ENCODE assay signal across 10 cellular contexts in the genomic region with DNA sequence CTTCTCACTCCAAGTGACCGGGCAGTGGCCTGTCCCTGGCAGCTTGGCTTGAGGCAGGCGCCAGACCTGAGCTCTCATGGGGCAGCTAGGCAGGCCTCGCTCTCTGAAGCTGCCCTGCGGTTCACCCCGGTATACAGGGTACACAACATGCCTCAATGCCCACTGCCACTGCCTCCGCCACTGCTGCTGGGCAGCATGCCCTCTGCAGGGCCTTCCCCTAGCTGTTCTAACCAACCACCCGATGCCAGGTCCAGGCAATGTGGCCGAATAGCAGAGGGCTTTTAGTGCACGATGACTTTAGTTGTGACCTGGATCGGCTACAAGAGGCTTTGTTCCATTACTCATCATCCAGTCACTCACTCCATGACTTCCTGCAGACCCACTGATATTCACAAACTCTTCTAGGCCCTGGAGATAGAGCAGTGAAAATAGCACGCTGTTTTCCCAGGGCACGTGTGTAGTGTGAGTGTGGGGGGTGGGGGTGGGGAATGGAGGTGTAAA. TPM values are rescaled to one million over a fixed set of nuclear protein-coding genes. Genes with fewer than 3 reads are reported as not detected.
A peak's percentile ranks its signal among the peaks of the same experiment; 100 is the strongest.
DNase-seq lines count a peak whose midpoint lies in the region; ATAC-seq, FAIRE-seq and TF ChIP-seq lines count a peak whose summit lies in the region.
"Had no signal": no experiment of that assay in that cellular context is flagged by ENCODE, and none has a peak within 500 bp of the region (broad histone marks: within the 10 kb centered on the region; RNA-seq: fewer than 3 reads in every experiment).

No MANE protein-coding gene starts in this region.

- H3F3A ChIP-seq in PC-3 (ENCODE audit: low read length, unreplicated experiment): peaks cover 11% of the 10 kb centered on the region

- peak; percentile 61 for ATAC-seq in PC-3
- no peak for ATAC-seq in activated naive CD8-positive, alpha-beta T cell treated with anti-CD3 and anti-CD28 coated beads, Interleukin-2, amount 50 U/mL, for 24 hours
- no peak for ATAC-seq in GM19324 (IDR thresholded peaks at IDR 0.05; ENCODE audit: low FRiP score, unreplicated experiment)
- no peak for ATAC-seq in GM19452 (IDR thresholded peaks at IDR 0.05; ENCODE audit: unreplicated experiment)

- H3K9me3 ChIP-seq in PC-3 (ENCODE audit: low read length): no peaks in the 10 kb centered on the region
- H3K9me3 ChIP-seq in endothelial cell of umbilical vein (replicated peaks; ENCODE audit: control insufficient read depth, insufficient read depth, low read length): no peaks in the 10 kb centered on the region

- no peak overlapping the region for H3K4me3 Mint-ChIP-seq in activated naive CD8-positive, alpha-beta T cell treated with anti-CD3 and anti-CD28 coated beads, Interleukin-2, amount 50 U/mL, for 24 hours
- H3K4me3 Mint-ChIP-seq: CD4-positive, CD25-positive, alpha-beta regulatory T cell had no signal

- H3K4me2 ChIP-seq in PC-3 (ENCODE audit: low read length) (peak overlapping the region; percentile 75), endothelial cell of umbilical vein (ENCODE audit: insufficient read depth, low read length) (peak overlapping the region; percentile 9)

- H3K9me1 ChIP-seq in endothelial cell of umbilical vein (replicated peaks; ENCODE audit: control insufficient read depth, extremely low read depth, insufficient read depth, low read length): no peaks in the 10 kb centered on the region

- no peak for TF ChIP-seq POLR2A in endothelial cell of umbilical vein (IDR thresholded peaks at IDR 0.05; ENCODE audit: low read depth, low read length)

- peak; percentile 95 for FAIRE-seq in endothelial cell of umbilical vein (lab: Jason Lieb, UNC)
- FAIRE-seq: TTC549 had no signal

- peaks cover 20% of the 10 kb centered on the region for H3K4me1 Mint-ChIP-seq in activated naive CD8-positive, alpha-beta T cell treated with anti-CD3 and anti-CD28 coated beads, Interleukin-2, amount 50 U/mL, for 24 hours

- H3K27me3 Mint-ChIP-seq in activated naive CD8-positive, alpha-beta T cell treated with anti-CD3 and anti-CD28 coated beads, Interleukin-2, amount 50 U/mL, for 24 hours: peaks cover 2% of the 10 kb centered on the region

- BruUV-seq in PC-3 (replicated peaks; lab: Mats Ljungman, UMichigan) (no TSS peak), endothelial cell of umbilical vein (replicated peaks; lab: Mats Ljungman, UMichigan) (no TSS peak)

- H3K36me3 Mint-ChIP-seq in activated naive CD8-positive, alpha-beta T cell treated with anti-CD3 and anti-CD28 coated beads, Interleukin-2, amount 50 U/mL, for 24 hours (ENCODE audit: low read depth): no peaks in the 10 kb centered on the region
- H3K36me3 Mint-ChIP-seq: CD4-positive, CD25-positive, alpha-beta regulatory T cell had no signal

- H3K9ac ChIP-seq in PC-3 (ENCODE audit: low read length) (peak overlapping the region; percentile 87), endothelial cell of umbilical vein (replicated peaks; ENCODE audit: extremely low read depth, insufficient read depth, low read length) (peak overlapping the region; percentile 30)

- peak overlapping the region; percentile 95 for H3K27ac ChIP-seq in PC-3 (ENCODE audit: low read length)
- peak overlapping the region; percentile 79 for H3K27ac ChIP-seq in endothelial cell of umbilical vein (ENCODE audit: insufficient read depth, low read depth, low read length)

- in situ Hi-C loops in ACHN (cut with HindIII; ENCODE audit: low pct_ligation_motif_present, low pct_unique_long_range_greater_than_20kb, low sequenced_read_pairs): no loop called here

- H3K36me3 ChIP-seq in PC-3 (ENCODE audit: low read depth, low read length) (no peaks in the 10 kb centered on the region), endothelial cell of umbilical vein (ENCODE audit: control insufficient read depth in 2 of 2, extremely low read depth in 1 of 2, insufficient read depth in 2 of 2, low read length in 2 of 2) (no peaks in the 10 kb centered on the region)

- H3K79me2 ChIP-seq in PC-3 (ENCODE audit: low read length) (peaks cover 90% of the 10 kb centered on the region), endothelial cell of umbilical vein (ENCODE audit: control insufficient read depth, insufficient read depth, low read length) (peaks cover 57% of the 10 kb centered on the region)

- DNase-seq in ACHN (peak; percentile 95), PC-3 (peak; percentile 95), endothelial cell of umbilical vein (ENCODE audit: low read depth, low spot score) (peak; percentile 74), midbrain (lab: John Stamatoyannopoulos, UW) (peak; percentile 46), SIG-M5 treated with dmso at 0.1 percent for 504 hours (lab: John Stamatoyannopoulos, UW; ENCODE audit: unreplicated experiment) (no peak)
- no peak for DNase-seq in activated naive CD8-positive, alpha-beta T cell treated with anti-CD3 and anti-CD28 coated beads, Interleukin-2, amount 50 U/mL, for 24 hours
- DNase-seq: CD4-positive, CD25-positive, alpha-beta regulatory T cell had no signal

- H3K27me3 ChIP-seq in PC-3 (ENCODE audit: low read length): no peaks in the 10 kb centered on the region
- H3K27me3 ChIP-seq in endothelial cell of umbilical vein (ENCODE audit: control insufficient read depth in 2 of 2, insufficient read depth in 2 of 2, low read length in 2 of 2): no peaks in the 10 kb centered on the region

- TF ChIP-seq CTCF in PC-3 (conservative IDR thresholded peaks at IDR 0.05; ENCODE audit: low read depth, low read length): no peak
- no peak for TF ChIP-seq CTCF in endothelial cell of umbilical vein (IDR thresholded peaks at IDR 0.05; ENCODE audit: extremely low read depth in 1 of 2, insufficient read depth in 1 of 2, low read depth in 1 of 2, low read length in 2 of 2)

- H3K4me3 ChIP-seq in PC-3 (ENCODE audit: low read length) (peak overlapping the region; percentile 42), endothelial cell of umbilical vein (replicated peaks in 1 of 3; ENCODE audit: insufficient read depth in 1 of 3, low read depth in 1 of 3, low read length in 3 of 3) (no peak overlapping the region)

- H3K4me1 ChIP-seq in PC-3 (ENCODE audit: insufficient read depth, low read length) (peaks cover 77% of the 10 kb centered on the region), endothelial cell of umbilical vein (ENCODE audit: control insufficient read depth, extremely low read depth, insufficient read depth, low read length) (peaks cover 25% of the 10 kb centered on the region)

- H4K20me1 ChIP-seq in PC-3 (ENCODE audit: low read length): peaks cover 3% of the 10 kb centered on the region; the same call in 1 of the 2 replicates
- H4K20me1 ChIP-seq in endothelial cell of umbilical vein (replicated peaks; ENCODE audit: control insufficient read depth, extremely low read depth, insufficient read depth, low read length): no peaks in the 10 kb centered on the region

- no peaks in the 10 kb centered on the region for H3K9me3 Mint-ChIP-seq in activated naive CD8-positive, alpha-beta T cell treated with anti-CD3 and anti-CD28 coated beads, Interleukin-2, amount 50 U/mL, for 24 hours
- H3K9me3 Mint-ChIP-seq: CD4-positive, CD25-positive, alpha-beta regulatory T cell had no signal

- dilution Hi-C loops in endothelial cell of umbilical vein (cut with MboI; ENCODE audit: extremely low pct_ligation_motif_present, low sequenced_read_pairs): no loop called here

- POLR2A ChIA-PET in PC-3 (lab: Charles Lee; ENCODE audit: unreplicated experiment) (interaction anchor here (1.9 kb wide), 1 partner anchor 19 kb away, joined by 15 read pairs; no protein-coding TSS in a partner anchor), endothelial cell of umbilical vein (lab: Charles Lee) (no interaction called here)

- intact Hi-C loops in PC-3 (cut with micrococcal nuclease) (loop anchor here (1.0 kb wide), 2 partner anchors 20 to 37 kb away; partner anchors contain the start of gene CDC42EP4), endothelial cell of umbilical vein (cut with micrococcal nuclease) (loop anchor here (1.0 to 5.0 kb wide), 3 partner anchors 13 to 60 kb away; a partner anchor contains a TSS)

- CTCF ChIA-PET in PC-3 (lab: Charles Lee) (interaction anchor here (1.1 to 1.9 kb wide), 4 partner anchors 19 to 79 kb away, joined by 4 to 13 read pairs (median 5); no protein-coding TSS in a partner anchor), endothelial cell of umbilical vein (lab: Charles Lee) (interaction anchor here (1.2 to 3.3 kb wide), 7 partner anchors 11 to 565 kb away, joined by 3 to 17 read pairs (median 5); partner anchors contain the start of gene CDC42EP4)

- no peaks in the 10 kb centered on the region for H3K9me2 ChIP-seq in PC-3 (replicated peaks; ENCODE audit: low read length)

- H3K27ac Mint-ChIP-seq in activated naive CD8-positive, alpha-beta T cell treated with anti-CD3 and anti-CD28 coated beads, Interleukin-2, amount 50 U/mL, for 24 hours: no peak overlapping the region

- H2AFZ ChIP-seq in PC-3 (ENCODE audit: low read length): no peak overlapping the region
- no peak overlapping the region for H2AFZ ChIP-seq in endothelial cell of umbilical vein (ENCODE audit: low read depth, low read length)

TF ChIP-seq in endothelial cell of umbilical vein, 7 proteins besides CTCF, POLR2A, EP300 and RAD21 (continues in another document):
- TF ChIP-seq EZH2 (IDR thresholded peaks at IDR 0.05; ENCODE audit: borderline replicate concordance, low read depth, low read length, severe bottlenecking) (no peak), POLR2AphosphoS5 (IDR thresholded peaks at IDR 0.05; ENCODE audit: insufficient read depth, low read depth, low read length) (peak; percentile 36), GATA2 (IDR thresholded peaks at IDR 0.05; ENCODE audit: insufficient read depth, insufficient read length, low read depth, low read length) (no peak)

RNA-seq across cellular contexts. Expression of gene CDC42EP4, which starts 19.7 kb away (rescaled TPM):
- total RNA-seq in PC-3 (2014; rRNA removed): 83.1 and 109 TPM in 2 replicates
- total RNA-seq in endothelial cell of umbilical vein: 18.8 and 19.6 TPM in 2 replicates
- 11.4 and 13.7 TPM in 2 replicates for polyA plus RNA-seq in endothelial cell of umbilical vein
- 8.4 and 10.7 TPM in 2 replicates for polyA plus RNA-seq in endothelial cell of umbilical vein (2011; cell fraction: cytosol; rRNA removed)
- 5.4 and 6.5 TPM in 2 replicates for polyA plus RNA-seq in endothelial cell of umbilical vein (2011; cell fraction: nucleus; rRNA removed)
- 13.3 and 15.1 TPM in 2 replicates for polyA plus RNA-seq in endothelial cell of umbilical vein (2012)
- 10.6 and 11.7 TPM in 2 replicates for polyA minus RNA-seq in endothelial cell of umbilical vein
- polyA minus RNA-seq in endothelial cell of umbilical vein (2011; cell fraction: cytosol; rRNA and poly(A)+ RNA removed): 49.1 TPM
- polyA minus RNA-seq in endothelial cell of umbilical vein (2011; cell fraction: nucleus; rRNA and poly(A)+ RNA removed): 11.9 and 14.1 TPM in 2 replicates

RNA-seq across cellular contexts. Expression of gene CPSF4L, which starts 30.4 kb away (rescaled TPM):
- total RNA-seq in PC-3 (2014; rRNA removed): not detected in 2 replicates
- total RNA-seq in endothelial cell of umbilical vein: not detected in 2 replicates
- not detected in 2 replicates for polyA plus RNA-seq in endothelial cell of umbilical vein
- polyA plus RNA-seq in endothelial cell of umbilical vein (2011; cell fraction: cytosol; rRNA removed): not detected in 2 replicates
- polyA plus RNA-seq in endothelial cell of umbilical vein (2011; cell fraction: nucleus; rRNA removed): not detected in 2 replicates
- polyA plus RNA-seq in endothelial cell of umbilical vein (2012): not detected in 2 replicates
- not detected in 2 replicates for polyA minus RNA-seq in endothelial cell of umbilical vein
- polyA minus RNA-seq in endothelial cell of umbilical vein (2011; cell fraction: cytosol; rRNA and poly(A)+ RNA removed): not detected
- polyA minus RNA-seq in endothelial cell of umbilical vein (2011; cell fraction: nucleus; rRNA and poly(A)+ RNA removed): not detected in 2 replicates
- total RNA-seq: CD4-positive, CD25-positive, alpha-beta regulatory T cell had no signal
- polyA plus RNA-seq: CD4-positive, CD25-positive, alpha-beta regulatory T cell had no signal

Comparison
In these comparisons a context has a peak if more than half of its experiments do, and no peak if none do; other contexts are left out.
1. DNase-seq: peak in ACHN (single experiment), PC-3 (single experiment), endothelial cell of umbilical vein (single experiment) and midbrain (single experiment); none in SIG-M5 treated with dmso at 0.1 percent for 504 hours (single experiment) and activated naive CD8-positive, alpha-beta T cell treated with anti-CD3 and anti-CD28 coated beads, Interleukin-2, amount 50 U/mL, for 24 hours (single experiment).